Comparison of ENCODE assay signal across 1 cellular context in genomic region chr2:37851828-37852584, GRCh38.
A peak's percentile ranks its signal among the peaks of the same experiment; 100 is the strongest.
TF ChIP-seq lines count a peak whose summit lies in the region.

No MANE protein-coding gene starts in this region.

TF ChIP-seq in GM12878, 131 proteins besides CTCF, POLR2A, EP300 and RAD21 (continued from another document and continues in another):
- no peak for TF ChIP-seq REST (IDR thresholded peaks at IDR 0.05; ENCODE audit: low read depth, low read length)
- TF ChIP-seq ZNF592 (IDR thresholded peaks at IDR 0.05) = peak; percentile 80; the same call in 1 of the 2 replicates
- no peak for TF ChIP-seq SREBF1 (IDR thresholded peaks at IDR 0.05; ENCODE audit: low read length)
- peak; percentile 7 for TF ChIP-seq KLF5 (IDR thresholded peaks at IDR 0.05; ENCODE audit: partially characterized antibody)
- TF ChIP-seq ZNF384 (IDR thresholded peaks at IDR 0.05; ENCODE audit: borderline replicate concordance, low read depth, low read length) = peak; percentile 69
- peak; percentile 91 for TF ChIP-seq RELB (IDR thresholded peaks at IDR 0.05; ENCODE audit: low read depth)
- TF ChIP-seq MXI1 (IDR thresholded peaks at IDR 0.05; ENCODE audit: low read depth, low read length) = no peak; the same call in 1 of the 2 replicates
- 0 out of 2 replicates have a peak, but pooled peaks have one; percentile 9 for TF ChIP-seq RB1 (IDR thresholded peaks at IDR 0.05; ENCODE audit: borderline replicate concordance)
- peak; percentile 33; the same call in 1 of the 2 replicates for TF ChIP-seq MTA3 (IDR thresholded peaks at IDR 0.05; ENCODE audit: borderline replicate concordance, low read length)
- TF ChIP-seq NBN (IDR thresholded peaks at IDR 0.05) = peak; percentile 64; the same call in 1 of the 2 replicates
- no peak for TF ChIP-seq SUZ12 (IDR thresholded peaks at IDR 0.05; ENCODE audit: unreplicated experiment)
- no peak for TF ChIP-seq MEF2B (IDR thresholded peaks at IDR 0.05; ENCODE audit: partially characterized antibody, poor library complexity, severe bottlenecking)
- TF ChIP-seq ELK1 (IDR thresholded peaks at IDR 0.05; ENCODE audit: low read depth, low read length) = no peak; the same call in 1 of the 2 replicates
- TF ChIP-seq SPI1 (IDR thresholded peaks at IDR 0.05; ENCODE audit: borderline replicate concordance, insufficient read depth, low read depth, low read length) = peak; percentile 28; the same call in 1 of the 2 replicates
- TF ChIP-seq E2F8 (IDR thresholded peaks at IDR 0.05; ENCODE audit: low read depth, partially characterized antibody) = no peak
- peak; percentile 26; the same call in 1 of the 2 replicates for TF ChIP-seq SMC3 (IDR thresholded peaks at IDR 0.05; ENCODE audit: borderline replicate concordance, low read length)
- TF ChIP-seq IKZF2 (IDR thresholded peaks at IDR 0.05) = peak; percentile 97
- TF ChIP-seq CHD4 (IDR thresholded peaks at IDR 0.05) = no peak
- no peak for TF ChIP-seq CREM (IDR thresholded peaks at IDR 0.05; ENCODE audit: low read depth)
- peak; percentile 16; the same call in 1 of the 2 replicates for TF ChIP-seq BACH1 (IDR thresholded peaks at IDR 0.05; ENCODE audit: borderline replicate concordance)
- TF ChIP-seq ZNF687 (IDR thresholded peaks at IDR 0.05) = peak; percentile 31; the same call in 1 of the 2 replicates
- 0 out of 2 replicates have a peak, but pooled peaks have one; percentile 24 for TF ChIP-seq MLLT1 (IDR thresholded peaks at IDR 0.05)
- peak; percentile 54; the same call in 1 of the 2 replicates for TF ChIP-seq BCL11A (IDR thresholded peaks at IDR 0.05; ENCODE audit: low read depth, low read length)
- peak; percentile 44 for TF ChIP-seq NFIC (IDR thresholded peaks at IDR 0.05; ENCODE audit: low read depth, low read length)
- TF ChIP-seq PKNOX1 (IDR thresholded peaks at IDR 0.05) = 0 out of 2 replicates have a peak, but pooled peaks have one; percentile 14
